Comparison of ENCODE assay signal across 13 cellular contexts in the genomic region with DNA sequence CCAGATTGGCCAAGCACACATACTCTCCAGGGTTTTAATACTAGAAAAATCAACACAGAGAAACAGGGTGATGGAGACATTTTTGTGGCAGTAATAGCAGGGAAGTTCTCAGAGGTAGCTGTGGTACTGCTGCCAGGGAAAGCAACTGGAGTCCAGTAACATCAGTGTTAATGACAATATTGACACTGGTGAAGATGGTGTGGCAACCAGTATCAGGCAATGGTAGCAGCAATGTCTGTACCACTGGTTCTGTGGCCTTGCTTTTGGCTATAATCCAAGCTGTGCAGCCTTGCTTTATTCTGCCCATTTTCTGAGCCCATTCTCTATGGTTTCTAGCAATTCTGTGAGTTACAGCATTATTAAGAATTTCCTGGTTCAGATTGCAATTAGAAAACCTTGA. TPM values are rescaled to one million over a fixed set of nuclear protein-coding genes. Genes with fewer than 3 reads are reported as not detected.
DNase-seq lines count a peak whose midpoint lies in the region; TF ChIP-seq lines count a peak whose summit lies in the region.
"Had no signal": no experiment of that assay in that cellular context is flagged by ENCODE, and none has a peak within 500 bp of the region (broad histone marks: within the 10 kb centered on the region; RNA-seq: fewer than 3 reads in every experiment).

No MANE protein-coding gene starts in this region.

- TF ChIP-seq CTCF in nephron (IDR thresholded peaks at IDR 0.05; ENCODE audit: unreplicated experiment in 3 of 3), result no peak

- peaks cover 11% of the 10 kb centered on the region for H3K27me3 Mint-ChIP-seq in nephron (ENCODE audit: low read depth)

- H3K9me3 Mint-ChIP-seq in nephron, result no peaks in the 10 kb centered on the region
- H3K9me3 Mint-ChIP-seq: CD8-positive, alpha-beta T cell had no signal

- H3K4me3 Mint-ChIP-seq in nephron, result peak overlapping the region; percentile 38 to 74 (median 44)
- H3K4me3 Mint-ChIP-seq: CD8-positive, alpha-beta T cell had no signal

- H3K27ac Mint-ChIP-seq in nephron, result peak overlapping the region in 2 of 3 experiments; percentile 37 to 84
- H3K27ac Mint-ChIP-seq: CD8-positive, alpha-beta T cell had no signal

- in situ Hi-C loops in G401 (cut with HindIII; ENCODE audit: low sequenced_read_pairs), result no loop called here

- peaks cover 21% of the 10 kb centered on the region for H3K4me1 Mint-ChIP-seq in nephron

- DNase-seq in COLO668 (lab: John Stamatoyannopoulos, UW; ENCODE audit: unreplicated experiment) (peak; percentile 19), DMS53 treated with DMSO at 0.1 percent for 48 hours (lab: John Stamatoyannopoulos, UW; ENCODE audit: unreplicated experiment) (peak; percentile 45), NCI-H69 (lab: John Stamatoyannopoulos, UW) (peak; percentile 20), CD1c-positive myeloid dendritic cell (ENCODE audit: extremely low spot score) (no peak), G401 (ENCODE audit: low spot score) (no peak), NOMO-1 treated with dmso at 0.1 percent for 144 hours (lab: John Stamatoyannopoulos, UW; ENCODE audit: unreplicated experiment) (no peak)
- no peak for DNase-seq in activated T-cell treated with anti-CD3 and anti-CD28 coated beads, Interleukin-2, amount 50 U/mL, for 48 hours
- DNase-seq: BE2C; Caco-2; CD8-positive, alpha-beta T cell; GM23248; IMR-90 had no signal

- no peaks in the 10 kb centered on the region for H3K36me3 Mint-ChIP-seq in nephron (ENCODE audit: low read depth)
- H3K36me3 Mint-ChIP-seq: CD8-positive, alpha-beta T cell had no signal

RNA-seq across cellular contexts. Expression of gene SNX7, which starts 1.6 kb away (rescaled TPM):
- 30.0 and 39.7 TPM in 2 replicates for total RNA-seq in G401 (2014; rRNA removed; shearing (Covaris generic))
- total RNA-seq: CD8-positive, alpha-beta T cell had no signal

Comparison
In these comparisons a context has a peak if more than half of its experiments do, and no peak if none do; other contexts are left out.
1. DNase-seq: peak in COLO668 (single experiment), DMS53 treated with DMSO at 0.1 percent for 48 hours (single experiment) and NCI-H69 (single experiment); none in CD1c-positive myeloid dendritic cell (single experiment), G401 (single experiment), NOMO-1 treated with dmso at 0.1 percent for 144 hours (single experiment) and activated T-cell treated with anti-CD3 and anti-CD28 coated beads, Interleukin-2, amount 50 U/mL, for 48 hours (0 of 2).